27 cellular contexts compared by ENCODE assay signal in genomic region chr5:74617203-74617602, GRCh38.
"Had no signal": no experiment of that assay in that cellular context is flagged by ENCODE, and none has a peak within 500 bp of the region (broad histone marks: within the 10 kb centered on the region; RNA-seq: fewer than 3 reads in every experiment).

No MANE protein-coding gene starts in this region.

- DNase-seq: activated B cell treated with CpG ODN at 0.5 μM for 24 hours; activated CD4-positive, alpha-beta memory T cell treated with anti-CD3 and anti-CD28 coated beads, Interleukin-2, amount 10 ng/mL, durations not matched to agents 7 days and 5 days; activated CD4-positive, alpha-beta T cell treated with anti-CD3 and anti-CD28 coated beads for 36 hours; activated CD4-positive, alpha-beta T cell treated with anti-CD3 and anti-CD28 coated beads, Interleukin-2, amount 50 U/mL, for 1 hour; activated gamma-delta T cell treated with Interleukin-2 at 50 U/mL for 16 hours; activated naive CD4-positive, alpha-beta T cell treated with anti-CD3 and anti-CD28 coated beads, Interleukin-2, amount 10 ng/mL, durations not matched to agents 7 days and 5 days; activated naive CD8-positive, alpha-beta T cell treated with anti-CD3 and anti-CD28 coated beads for 36 hours; activated T-cell treated with anti-CD3 and anti-CD28 coated beads for 4 hours; activated T-cell treated with anti-CD3 and anti-CD28 coated beads, Interleukin-2, amount 50 U/mL, for 72 hours; anterior cingulate cortex; cerebellar nuclear complex; Kasumi-1; KBM-7; NCI-H1105 treated with DMSO at 0.1 percent for 48 hours; NCI-H1436 treated with DMSO at 0.1 percent for 48 hours; NCI-H187; NCI-H2081 treated with DMSO at 0.1 percent for 48 hours; NCI-H2171 treated with DMSO at 0.1 percent for 48 hours; NCI-H510A treated with DMSO at 0.1 percent for 48 hours; NK-92 treated with Interleukin-12 subunit alpha and Interleukin-12 subunit beta, amount 100 ng/mL, for 24 hours; Peyer's patch; SHP77; T-helper 17 cell; T-helper 9 cell had no signal

- H3K27me3 ChIP-seq: Peyer's patch, SJSA1 had no signal

- H3K4me1 ChIP-seq: Peyer's patch had no signal

- H3K36me3 ChIP-seq: Peyer's patch, SJSA1 had no signal

- H3K27ac Mint-ChIP-seq: activated B cell treated with CpG ODN at 0.5 μM for 24 hours; activated CD4-positive, alpha-beta memory T cell treated with anti-CD3 and anti-CD28 coated beads, Interleukin-2, amount 10 ng/mL, durations not matched to agents 7 days and 5 days; activated CD4-positive, alpha-beta T cell treated with anti-CD3 and anti-CD28 coated beads for 36 hours; activated naive CD4-positive, alpha-beta T cell treated with anti-CD3 and anti-CD28 coated beads, Interleukin-2, amount 10 ng/mL, durations not matched to agents 7 days and 5 days; activated naive CD8-positive, alpha-beta T cell treated with anti-CD3 and anti-CD28 coated beads for 36 hours; activated T-cell treated with anti-CD3 and anti-CD28 coated beads, Interleukin-2, amount 50 U/mL, for 72 hours; activated T-helper 2 cell treated with anti-CD3 and anti-CD28 coated beads, Interferon-gamma antibody, Interleukin-2, Interleukin-4, amounts not matched to agents 10 μg/mL and 5 μg/mL and 100 μg/mL, durations not matched to agents 14 hours and 24 hours and 36 hours; T-helper 17 cell had no signal

- H3K9me3 Mint-ChIP-seq: activated B cell treated with CpG ODN at 0.5 μM for 24 hours; activated CD4-positive, alpha-beta memory T cell treated with anti-CD3 and anti-CD28 coated beads, Interleukin-2, amount 10 ng/mL, durations not matched to agents 7 days and 5 days; activated naive CD4-positive, alpha-beta T cell treated with anti-CD3 and anti-CD28 coated beads, Interleukin-2, amount 10 ng/mL, durations not matched to agents 7 days and 5 days; activated naive CD8-positive, alpha-beta T cell treated with anti-CD3 and anti-CD28 coated beads for 36 hours; activated T-cell treated with anti-CD3 and anti-CD28 coated beads, Interleukin-2, amount 50 U/mL, for 72 hours; activated T-helper 2 cell treated with anti-CD3 and anti-CD28 coated beads, Interferon-gamma antibody, Interleukin-2, Interleukin-4, amounts not matched to agents 10 μg/mL and 5 μg/mL and 100 μg/mL, durations not matched to agents 14 hours and 24 hours and 36 hours had no signal

- H3K9me3 ChIP-seq: Peyer's patch, SJSA1 had no signal

- H3K36me3 Mint-ChIP-seq: activated naive CD4-positive, alpha-beta T cell treated with anti-CD3 and anti-CD28 coated beads, Interleukin-2, amount 10 ng/mL, durations not matched to agents 7 days and 5 days; activated naive CD8-positive, alpha-beta T cell treated with anti-CD3 and anti-CD28 coated beads for 36 hours had no signal

- H3K4me1 Mint-ChIP-seq: activated B cell treated with CpG ODN at 0.5 μM for 24 hours; activated CD4-positive, alpha-beta memory T cell treated with anti-CD3 and anti-CD28 coated beads, Interleukin-2, amount 10 ng/mL, durations not matched to agents 7 days and 5 days; activated naive CD4-positive, alpha-beta T cell treated with anti-CD3 and anti-CD28 coated beads, Interleukin-2, amount 10 ng/mL, durations not matched to agents 7 days and 5 days had no signal

- H3K4me3 ChIP-seq: Peyer's patch, SJSA1 had no signal

- H3K4me3 Mint-ChIP-seq: activated B cell treated with CpG ODN at 0.5 μM for 24 hours; activated CD4-positive, alpha-beta memory T cell treated with anti-CD3 and anti-CD28 coated beads, Interleukin-2, amount 10 ng/mL, durations not matched to agents 7 days and 5 days; activated CD4-positive, alpha-beta T cell treated with anti-CD3 and anti-CD28 coated beads for 36 hours; activated naive CD4-positive, alpha-beta T cell treated with anti-CD3 and anti-CD28 coated beads, Interleukin-2, amount 10 ng/mL, durations not matched to agents 7 days and 5 days; activated naive CD8-positive, alpha-beta T cell treated with anti-CD3 and anti-CD28 coated beads for 36 hours; activated T-cell treated with anti-CD3 and anti-CD28 coated beads, Interleukin-2, amount 50 U/mL, for 72 hours; T-helper 17 cell had no signal

- ATAC-seq: activated CD4-positive, alpha-beta T cell treated with anti-CD3 and anti-CD28 coated beads for 36 hours; activated T-cell treated with anti-CD3 and anti-CD28 coated beads, Interleukin-2, amount 50 U/mL, for 72 hours; SK-N-SH treated with all-trans-retinoic acid at 6 μM for 48 hours; T-helper 17 cell had no signal

- H3K27ac ChIP-seq: Peyer's patch, SJSA1 had no signal
